ENCODE assay signal across 8 cellular contexts in genomic region chr2:25674003-25674362, GRCh38. TPM values are rescaled to one million over a fixed set of nuclear protein-coding genes. Genes with fewer than 3 reads are reported as not detected.
DNase-seq lines count a peak whose midpoint lies in the region; ATAC-seq and TF ChIP-seq lines count a peak whose summit lies in the region.

No MANE protein-coding gene starts in this region.

- H2AFZ ChIP-seq in DND-41 (ENCODE audit: low read depth, low read length) (peak overlapping the region; percentile 97), PC-3 (ENCODE audit: low read length) (peak overlapping the region; percentile 94)

- no peaks in the 10 kb centered on the region for H3K9me2 ChIP-seq in PC-3 (replicated peaks; ENCODE audit: low read length)

- CTCF ChIA-PET in PC-3 (lab: Charles Lee) = no interaction called here

- intact Hi-C loops in PC-3 (cut with micrococcal nuclease) = no loop called here

- no peak for TF ChIP-seq CTCF in DND-41 (IDR thresholded peaks at IDR 0.05; ENCODE audit: borderline replicate concordance, extremely low read depth, low read length, poor library complexity, severe bottlenecking)
- no peak for TF ChIP-seq CTCF in PC-3 (conservative IDR thresholded peaks at IDR 0.05; ENCODE audit: low read depth, low read length)

- peak overlapping the region; percentile 60 for H3K9ac ChIP-seq in DND-41 (ENCODE audit: low read depth, low read length)
- H3K9ac ChIP-seq in PC-3 (ENCODE audit: low read length) = no peak overlapping the region

- POLR2A ChIA-PET in PC-3 (lab: Charles Lee; ENCODE audit: unreplicated experiment) = interaction anchor here (0.6 kb wide), 1 partner anchor 350 kb away, joined by 5 read pairs; no protein-coding TSS in a partner anchor

- H3F3A ChIP-seq in PC-3 (ENCODE audit: low read length, unreplicated experiment) = no peaks in the 10 kb centered on the region

- BruUV-seq in PC-3 (replicated peaks; lab: Mats Ljungman, UMichigan) = no TSS peak

- no peak for TF ChIP-seq POLR2A in GM18505 (IDR thresholded peaks at IDR 0.05; ENCODE audit: borderline replicate concordance, extremely low read depth, insufficient read depth, insufficient read length)

- WGBS in esophagus, 2 donors = 4 to 5% methylated on average over 18 of the region's 18 CpGs

- no peak for DNase-seq in DND-41
- DNase-seq in PC-3 = no peak
- DNase-seq in pons (ENCODE audit: low spot score) = peak; percentile 26
- no peak for DNase-seq in activated naive CD4-positive, alpha-beta T cell treated with anti-CD3 and anti-CD28 coated beads, Interleukin-2, amount 50 U/mL, for 16 hours

- ATAC-seq in DND-41 (ENCODE audit: insufficient read depth, low read depth) = no peak
- peak; percentile 29; the same call in 1 of the 2 replicates for ATAC-seq in PC-3
- ATAC-seq in HG03095 (IDR thresholded peaks at IDR 0.05; ENCODE audit: unreplicated experiment) = no peak
- ATAC-seq in GM21423 (IDR thresholded peaks at IDR 0.05; ENCODE audit: unreplicated experiment) = no peak
- no peak for ATAC-seq in GM18505 (IDR thresholded peaks at IDR 0.05; ENCODE audit: unreplicated experiment)

- peaks cover 25% of the 10 kb centered on the region for H3K4me1 ChIP-seq in DND-41 (ENCODE audit: insufficient read depth, low read length)
- H3K4me1 ChIP-seq in PC-3 (ENCODE audit: insufficient read depth, low read length) = peaks cover 26% of the 10 kb centered on the region
- no peaks in the 10 kb centered on the region for H3K4me1 ChIP-seq in esophagus (ENCODE audit: control insufficient read depth in 2 of 2, insufficient read depth in 2 of 2, low read length in 1 of 2)

- H3K36me3 ChIP-seq in DND-41 (ENCODE audit: insufficient read depth, low read length) (no peaks in the 10 kb centered on the region; the same call in 1 of the 2 replicates), PC-3 (ENCODE audit: low read depth, low read length) (no peaks in the 10 kb centered on the region), esophagus (ENCODE audit: control insufficient read depth in 2 of 2, insufficient read depth in 2 of 2, low read length in 1 of 2) (no peaks in the 10 kb centered on the region)

- H3K4me2 ChIP-seq in DND-41 (ENCODE audit: insufficient read depth, low read length) (peak overlapping the region; percentile 81), PC-3 (ENCODE audit: low read length) (peak overlapping the region; percentile 90)

- H4K20me1 ChIP-seq in DND-41 (ENCODE audit: insufficient read depth, low read length) (peaks cover 13% of the 10 kb centered on the region; the same call in 1 of the 2 replicates), PC-3 (ENCODE audit: low read length) (no peaks in the 10 kb centered on the region)

- H3K4me3 ChIP-seq in DND-41 (ENCODE audit: low read depth in 1 of 2, low read length in 2 of 2) (peak overlapping the region in 1 of 2 experiments; percentile 61; a peak in 3 of 4 replicates), PC-3 (ENCODE audit: low read length) (peak overlapping the region; percentile 69), esophagus (ENCODE audit: low read depth in 1 of 2, low read length in 2 of 2) (peak overlapping the region; percentile 50 to 82)

- H3K27me3 ChIP-seq in DND-41 (ENCODE audit: insufficient read depth, low read length, poor library complexity) (peaks cover 15% of the 10 kb centered on the region), PC-3 (ENCODE audit: low read length) (no peaks in the 10 kb centered on the region), esophagus (ENCODE audit: control insufficient read depth in 1 of 2, insufficient read depth in 2 of 2, low read length in 2 of 2) (no peaks in the 10 kb centered on the region)

- H3K27ac ChIP-seq in DND-41 (ENCODE audit: low read length) (0 out of 2 replicates have a peak overlapping the region, but pooled peaks have one; percentile 19), PC-3 (ENCODE audit: low read length) (no peak overlapping the region), esophagus (ENCODE audit: low read depth in 2 of 2, low read length in 1 of 2) (peak overlapping the region; percentile 80 to 94)

- H3K9me3 ChIP-seq in DND-41 (ENCODE audit: insufficient read depth, low read length, severe bottlenecking) = no peaks in the 10 kb centered on the region
- no peaks in the 10 kb centered on the region for H3K9me3 ChIP-seq in PC-3 (ENCODE audit: low read length)
- H3K9me3 ChIP-seq in esophagus (ENCODE audit: control insufficient read depth in 2 of 2, insufficient read depth in 1 of 2, low read depth in 1 of 2, low read length in 1 of 2) = no peaks in the 10 kb centered on the region

- H3K79me2 ChIP-seq in DND-41 (ENCODE audit: insufficient read depth, low read length) (peaks cover 23% of the 10 kb centered on the region), PC-3 (ENCODE audit: low read length) (peaks cover 39% of the 10 kb centered on the region)

RNA-seq across cellular contexts. Expression of gene DTNB, which starts 0.6 kb away (rescaled TPM):
- total RNA-seq in PC-3 (2014; rRNA removed) = 23.1 and 23.6 TPM in 2 replicates
- polyA plus RNA-seq in esophagus = 10 to 100 TPM in 1 of 2 donors, 1 to 10 TPM in 1; 7.9 to 13.9 TPM
